Comparison of ENCODE assay signal across 9 cellular contexts in the genomic region with DNA sequence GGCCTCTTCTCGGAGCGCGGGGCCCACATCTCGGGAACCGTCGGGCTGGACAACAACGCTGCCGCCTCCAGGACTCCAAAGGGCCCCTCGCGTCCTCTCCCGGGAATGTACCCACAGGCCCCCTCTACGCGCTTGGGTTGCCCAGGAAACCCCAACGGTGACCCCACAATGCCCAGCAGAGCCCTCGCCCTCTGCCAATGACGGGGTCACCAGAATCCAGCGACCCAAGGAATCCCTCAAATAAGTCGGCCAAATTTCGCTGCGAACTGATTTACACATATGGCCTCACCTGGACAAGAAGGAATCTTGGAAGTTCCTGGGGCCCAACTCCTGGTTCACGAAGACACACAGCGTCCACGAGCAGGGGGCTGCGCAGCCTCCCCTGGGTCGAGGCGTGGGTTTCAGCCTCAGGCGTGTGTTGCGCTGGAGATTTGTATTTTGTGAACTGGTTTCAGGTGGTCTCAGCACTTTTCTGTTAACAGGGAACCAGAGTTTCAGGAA.
A peak's percentile ranks its signal among the peaks of the same experiment; 100 is the strongest.
DNase-seq lines count a peak whose midpoint lies in the region; ATAC-seq lines count a peak whose summit lies in the region.
"Had no signal": no experiment of that assay in that cellular context is flagged by ENCODE, and none has a peak within 500 bp of the region (broad histone marks: within the 10 kb centered on the region; RNA-seq: fewer than 3 reads in every experiment).

No MANE protein-coding gene starts in this region.

- intact Hi-C loops in activated CD4-positive, alpha-beta memory T cell treated with anti-CD3 and anti-CD28 coated beads for 36 hours (cut with micrococcal nuclease), result no loop called here

- peaks cover 17% of the 10 kb centered on the region for H3K27me3 ChIP-seq in H7 (ENCODE audit: control insufficient read depth, insufficient read depth, low read length)

- H3K27ac Mint-ChIP-seq in activated CD4-positive, alpha-beta memory T cell treated with anti-CD3 and anti-CD28 coated beads for 36 hours, result no peak overlapping the region

- H3K4me1 Mint-ChIP-seq in activated CD4-positive, alpha-beta memory T cell treated with anti-CD3 and anti-CD28 coated beads for 36 hours (ENCODE audit: low read depth), result peaks cover 12% of the 10 kb centered on the region

- CTCF ChIA-PET in activated CD4-positive, alpha-beta memory T cell treated with anti-CD3 and anti-CD28 coated beads for 36 hours (lab: Charles Lee), result interaction anchor here (0.5 kb wide), 1 partner anchor 102 kb away, joined by 3 read pairs; no protein-coding TSS in a partner anchor

- no peak for ATAC-seq in HG03159 (IDR thresholded peaks at IDR 0.05; ENCODE audit: unreplicated experiment)
- ATAC-seq in HG03457 (IDR thresholded peaks at IDR 0.05; ENCODE audit: unreplicated experiment), result no peak

- H3K9me3 Mint-ChIP-seq in activated CD4-positive, alpha-beta memory T cell treated with anti-CD3 and anti-CD28 coated beads for 36 hours, result no peaks in the 10 kb centered on the region

- POLR2A ChIA-PET in activated CD4-positive, alpha-beta memory T cell treated with anti-CD3 and anti-CD28 coated beads for 36 hours (lab: Charles Lee), result no interaction called here

- peak overlapping the region; percentile 64 for H3K4me3 Mint-ChIP-seq in activated CD4-positive, alpha-beta memory T cell treated with anti-CD3 and anti-CD28 coated beads for 36 hours

- peaks cover 23% of the 10 kb centered on the region for H3K27me3 Mint-ChIP-seq in activated CD4-positive, alpha-beta memory T cell treated with anti-CD3 and anti-CD28 coated beads for 36 hours

- peak overlapping the region; percentile 53 for H3K4me3 ChIP-seq in H7 (ENCODE audit: insufficient read depth, low read depth, low read length)
- H3K4me3 ChIP-seq in iPS-11a (ENCODE audit: low read depth, low read length), result peak overlapping the region; percentile 41
- H3K4me3 ChIP-seq in skeletal muscle cell (ENCODE audit: low read depth, low read length), result peak overlapping the region; percentile 23

- no peak for DNase-seq in H7
- no peak for DNase-seq in activated CD4-positive, alpha-beta memory T cell treated with anti-CD3 and anti-CD28 coated beads for 36 hours
- no peak for DNase-seq in skeletal muscle cell (ENCODE audit: low read depth)
- DNase-seq in NCI-H345 (lab: John Stamatoyannopoulos, UW), result no peak
- no peak for DNase-seq in stimulated activated CD8-positive, alpha-beta memory T cell treated with anti-CD3 and anti-CD28 coated beads, Interleukin-4, amount 100 ng/mL, for 48 hours
- DNase-seq: cerebellar nuclear complex had no signal

- H3K36me3 ChIP-seq in H7 (replicated peaks; ENCODE audit: control insufficient read depth, insufficient read depth, low read length), result no peaks in the 10 kb centered on the region; the same call in 1 of the 2 replicates

- H3K36me3 Mint-ChIP-seq in activated CD4-positive, alpha-beta memory T cell treated with anti-CD3 and anti-CD28 coated beads for 36 hours, result no peaks in the 10 kb centered on the region
